ENCODE assay signal across 7 cellular contexts in the genomic region with DNA sequence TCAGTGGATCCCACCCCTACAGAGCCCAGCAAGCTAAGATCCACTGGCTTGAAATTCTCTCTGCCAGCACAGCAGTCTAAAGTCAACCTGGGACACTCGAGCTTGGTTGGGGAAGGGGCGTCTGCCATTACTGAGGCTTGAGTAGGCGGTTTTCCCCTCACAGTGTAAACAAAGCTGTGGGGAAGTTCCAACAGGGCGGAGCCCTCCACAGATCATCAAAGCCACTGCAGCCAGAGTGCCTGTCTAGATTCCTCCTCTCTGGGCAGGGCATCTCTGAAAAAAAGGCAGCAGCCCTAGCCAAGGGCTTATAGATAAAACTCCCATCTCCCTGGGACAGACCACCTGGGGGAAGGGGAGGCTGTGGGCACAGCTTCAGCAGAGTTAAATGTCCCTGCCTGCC.
DNase-seq lines count a peak whose midpoint lies in the region; ATAC-seq and TF ChIP-seq lines count a peak whose summit lies in the region.
"Not testable (repeated sequence)": the region's sequence is repeated elsewhere in the genome, so short reads cannot be mapped to it uniquely, and the experiment has no call there.

No MANE protein-coding gene starts in this region.

- not testable (repeated sequence) for BruUV-seq in mammary epithelial cell (replicated peaks; lab: Mats Ljungman, UMichigan)

- dilution Hi-C loops in mammary epithelial cell (cut with HindIII; ENCODE audit: low sequenced_read_pairs) = not testable (repeated sequence)

- not testable (repeated sequence) for H3K9ac ChIP-seq in mammary epithelial cell (ENCODE audit: insufficient read depth, low read length)

- peaks cover 31% of the 10 kb centered on the region for H3K9me3 Mint-ChIP-seq in T-helper 1 cell treated with Interleukin-12 subunit alpha and Interleukin-12 subunit beta and Interleukin-4 antibody, amounts not matched to agents 30 μg/mL and 1 μg/mL, for 36 hours
- H3K9me3 Mint-ChIP-seq in activated CD4-positive, alpha-beta T cell treated with anti-CD3 and anti-CD28 coated beads for 36 hours (ENCODE audit: low read depth); activated T-cell treated with anti-CD3 and anti-CD28 coated beads, Interleukin-2, amount 50 U/mL, for 72 hours: not testable (repeated sequence)
- peaks cover 0 to 12% (median 7%) of the 10 kb centered on the region in 9 donors for H3K9me3 Mint-ChIP-seq in naive thymus-derived CD8-positive, alpha-beta T cell

- not testable (repeated sequence) for H3K4me1 ChIP-seq in mammary epithelial cell (ENCODE audit: insufficient read depth, low read length)

- H2AFZ ChIP-seq in mammary epithelial cell (ENCODE audit: low read depth, low read length) = not testable (repeated sequence)

- H3K27me3 ChIP-seq in mammary epithelial cell (ENCODE audit: insufficient read depth, low read length) = not testable (repeated sequence)

- not testable (repeated sequence) for H3K4me3 Mint-ChIP-seq in T-helper 1 cell treated with Interleukin-12 subunit alpha and Interleukin-12 subunit beta and Interleukin-4 antibody, amounts not matched to agents 30 μg/mL and 1 μg/mL, for 36 hours; activated CD4-positive, alpha-beta T cell treated with anti-CD3 and anti-CD28 coated beads for 36 hours; activated T-cell treated with anti-CD3 and anti-CD28 coated beads, Interleukin-2, amount 50 U/mL, for 72 hours
- H3K4me3 Mint-ChIP-seq in naive thymus-derived CD8-positive, alpha-beta T cell = peak overlapping the region in 1 of 10 donors; percentile 50

- not testable (repeated sequence) for H3K27ac ChIP-seq in mammary epithelial cell (ENCODE audit: insufficient read depth, low read depth, low read length)

- intact Hi-C loops in activated CD4-positive, alpha-beta T cell treated with anti-CD3 and anti-CD28 coated beads for 36 hours (cut with DNase I, micrococcal nuclease); mammary epithelial cell (cut with micrococcal nuclease): not testable (repeated sequence)

- 100% methylated on average over 1 of the region's 4 CpGs for WGBS in mammary epithelial cell (ENCODE audit: low coverage, missing lambda C conversion rate)

- not testable (repeated sequence) for TF ChIP-seq CTCF in mammary epithelial cell (conservative IDR thresholded peaks at IDR 0.05 in 1 of 2, IDR thresholded peaks at IDR 0.05 in 1 of 2; ENCODE audit: extremely low read depth in 1 of 2, insufficient read depth in 1 of 2, low read depth in 1 of 2, low read length in 2 of 2)

- H3K36me3 Mint-ChIP-seq in T-helper 1 cell treated with Interleukin-12 subunit alpha and Interleukin-12 subunit beta and Interleukin-4 antibody, amounts not matched to agents 30 μg/mL and 1 μg/mL, for 36 hours (ENCODE audit: low read depth) = peaks cover 12% of the 10 kb centered on the region
- H3K36me3 Mint-ChIP-seq in activated CD4-positive, alpha-beta T cell treated with anti-CD3 and anti-CD28 coated beads for 36 hours (ENCODE audit: low read depth); activated T-cell treated with anti-CD3 and anti-CD28 coated beads, Interleukin-2, amount 50 U/mL, for 72 hours (ENCODE audit: insufficient read depth in 2 of 2); naive thymus-derived CD8-positive, alpha-beta T cell: not testable (repeated sequence)

- not testable (repeated sequence) for H3K79me2 ChIP-seq in mammary epithelial cell (ENCODE audit: insufficient read depth, low read length)

- H4K20me1 ChIP-seq in mammary epithelial cell (ENCODE audit: insufficient read depth, low read length) = not testable (repeated sequence)

- not testable (repeated sequence) for H3K9me3 ChIP-seq in mammary epithelial cell (replicated peaks; ENCODE audit: insufficient read depth, low read length)

- CTCF ChIA-PET in activated CD4-positive, alpha-beta T cell treated with anti-CD3 and anti-CD28 coated beads for 36 hours (lab: Charles Lee) = interaction anchor here (0.6 to 0.8 kb wide), 2 partner anchors 9 to 12 kb away, joined by 3 read pairs; no protein-coding TSS in a partner anchor
- CTCF ChIA-PET in mammary epithelial cell (lab: Charles Lee; ENCODE audit: low non-redundant PET) = not testable (repeated sequence)

- peaks cover 16% of the 10 kb centered on the region for H3K4me1 Mint-ChIP-seq in T-helper 1 cell treated with Interleukin-12 subunit alpha and Interleukin-12 subunit beta and Interleukin-4 antibody, amounts not matched to agents 30 μg/mL and 1 μg/mL, for 36 hours (ENCODE audit: low read depth)
- H3K4me1 Mint-ChIP-seq in activated CD4-positive, alpha-beta T cell treated with anti-CD3 and anti-CD28 coated beads for 36 hours = peaks cover 22% of the 10 kb centered on the region
- peaks cover 26% of the 10 kb centered on the region for H3K4me1 Mint-ChIP-seq in activated T-cell treated with anti-CD3 and anti-CD28 coated beads, Interleukin-2, amount 50 U/mL, for 72 hours (ENCODE audit: low read depth)
- H3K4me1 Mint-ChIP-seq in naive thymus-derived CD8-positive, alpha-beta T cell = peaks cover 0 to 14% (median 6%) of the 10 kb centered on the region in 4 donors

- not testable (repeated sequence) for H3K4me2 ChIP-seq in mammary epithelial cell (ENCODE audit: insufficient read depth, low read depth, low read length)

- ATAC-seq in GM18867 (IDR thresholded peaks at IDR 0.05; ENCODE audit: unreplicated experiment) (peak; percentile 58), HG02870 (IDR thresholded peaks at IDR 0.05; ENCODE audit: unreplicated experiment) (peak; percentile 50)
- peak; percentile 78 for ATAC-seq in activated CD4-positive, alpha-beta T cell treated with anti-CD3 and anti-CD28 coated beads for 36 hours
- peak; percentile 70 to 75 for ATAC-seq in activated T-cell treated with anti-CD3 and anti-CD28 coated beads, Interleukin-2, amount 50 U/mL, for 72 hours (replicated peaks in 1 of 2)
- ATAC-seq in naive thymus-derived CD8-positive, alpha-beta T cell = peak; percentile 60 to 78

- H3K36me3 ChIP-seq in mammary epithelial cell (ENCODE audit: insufficient read depth, low read length) = not testable (repeated sequence)

- H3K27me3 Mint-ChIP-seq in T-helper 1 cell treated with Interleukin-12 subunit alpha and Interleukin-12 subunit beta and Interleukin-4 antibody, amounts not matched to agents 30 μg/mL and 1 μg/mL, for 36 hours (ENCODE audit: low read depth); activated CD4-positive, alpha-beta T cell treated with anti-CD3 and anti-CD28 coated beads for 36 hours; activated T-cell treated with anti-CD3 and anti-CD28 coated beads, Interleukin-2, amount 50 U/mL, for 72 hours (ENCODE audit: low read depth); naive thymus-derived CD8-positive, alpha-beta T cell: not testable (repeated sequence)

- in situ Hi-C loops in mammary epithelial cell (cut with MboI; ENCODE audit: low sequenced_read_pairs in 2 of 2) = not testable (repeated sequence)

- H3K4me3 ChIP-seq in mammary epithelial cell (replicated peaks in 1 of 3; ENCODE audit: insufficient read depth in 1 of 3, low read depth in 2 of 3, low read length in 3 of 3) = not testable (repeated sequence)

- POLR2A ChIA-PET in activated CD4-positive, alpha-beta T cell treated with anti-CD3 and anti-CD28 coated beads for 36 hours (lab: Charles Lee); naive thymus-derived CD8-positive, alpha-beta T cell (lab: Charles Lee): not testable (repeated sequence)

- peak overlapping the region; percentile 66 for H3K27ac Mint-ChIP-seq in T-helper 1 cell treated with Interleukin-12 subunit alpha and Interleukin-12 subunit beta and Interleukin-4 antibody, amounts not matched to agents 30 μg/mL and 1 μg/mL, for 36 hours
- not testable (repeated sequence) for H3K27ac Mint-ChIP-seq in activated CD4-positive, alpha-beta T cell treated with anti-CD3 and anti-CD28 coated beads for 36 hours; activated T-cell treated with anti-CD3 and anti-CD28 coated beads, Interleukin-2, amount 50 U/mL, for 72 hours
- H3K27ac Mint-ChIP-seq in naive thymus-derived CD8-positive, alpha-beta T cell = peak overlapping the region in 3 of 10 donors; percentile 7 to 66 (median 65)

- peak; percentile 46 for DNase-seq in activated CD4-positive, alpha-beta T cell treated with anti-CD3 and anti-CD28 coated beads for 36 hours
- DNase-seq in activated T-cell treated with anti-CD3 and anti-CD28 coated beads, Interleukin-2, amount 50 U/mL, for 72 hours = peak; percentile 31 to 40
- peak; percentile 30 for DNase-seq in mammary epithelial cell
- DNase-seq in naive thymus-derived CD8-positive, alpha-beta T cell = peak in 3 of 10 donors; percentile 5 to 19 (median 6)
